ENCODE assay signal across 1 cellular context in the genomic region with DNA sequence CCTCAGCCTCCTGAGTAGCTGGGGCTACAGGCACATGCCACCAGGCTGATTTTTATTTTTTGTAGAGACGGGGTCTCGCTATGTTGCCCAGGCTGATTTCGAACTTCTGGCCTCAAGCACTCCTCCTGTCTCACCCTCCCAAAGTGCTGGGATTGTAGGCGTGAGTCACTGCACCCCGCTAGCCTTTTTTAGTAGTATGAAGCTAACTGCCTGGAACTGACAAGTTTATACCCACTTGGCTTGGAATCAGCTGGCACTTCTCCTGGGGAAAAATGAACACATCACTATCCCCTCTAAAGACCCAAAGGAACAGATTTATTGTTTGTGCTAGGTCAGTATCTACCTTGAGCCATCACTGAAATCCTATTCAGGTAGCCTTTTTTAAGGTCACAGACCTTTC.
TF ChIP-seq lines count a peak whose summit lies in the region.

No MANE protein-coding gene starts in this region.

TF ChIP-seq in SK-N-SH, 30 proteins besides CTCF, POLR2A, EP300 and RAD21 (continued from another document):
- TF ChIP-seq, protein P1, sequence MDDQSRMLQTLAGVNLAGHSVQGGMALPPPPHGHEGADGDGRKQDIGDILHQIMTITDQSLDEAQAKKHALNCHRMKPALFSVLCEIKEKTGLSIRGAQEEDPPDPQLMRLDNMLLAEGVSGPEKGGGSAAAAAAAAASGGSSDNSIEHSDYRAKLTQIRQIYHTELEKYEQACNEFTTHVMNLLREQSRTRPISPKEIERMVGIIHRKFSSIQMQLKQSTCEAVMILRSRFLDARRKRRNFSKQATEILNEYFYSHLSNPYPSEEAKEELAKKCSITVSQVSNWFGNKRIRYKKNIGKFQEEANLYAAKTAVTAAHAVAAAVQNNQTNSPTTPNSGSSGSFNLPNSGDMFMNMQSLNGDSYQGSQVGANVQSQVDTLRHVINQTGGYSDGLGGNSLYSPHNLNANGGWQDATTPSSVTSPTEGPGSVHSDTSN (IDR thresholded peaks at IDR 0.05), result no peak
